ENCODE assay signal across 2 cellular contexts in the genomic region with DNA sequence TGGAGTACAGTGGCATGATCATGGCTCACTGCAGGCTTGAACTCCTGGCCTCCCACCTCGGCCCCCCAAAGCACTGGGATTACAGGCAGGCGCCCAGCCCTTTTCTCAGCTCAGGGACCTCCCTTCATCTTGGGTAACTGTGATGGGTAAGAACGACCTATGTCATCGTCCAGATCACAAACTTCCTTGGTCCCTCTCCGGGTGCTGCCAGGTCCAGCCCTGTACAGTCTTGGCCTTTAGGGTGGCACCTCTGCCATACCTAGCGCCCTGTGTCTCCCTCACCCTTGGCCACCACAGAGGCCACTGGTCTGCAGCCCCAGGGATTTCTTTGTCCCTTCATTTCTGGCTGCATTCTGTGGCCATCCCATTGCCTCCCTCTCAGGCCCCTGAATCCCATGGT.
TF ChIP-seq lines count a peak whose summit lies in the region.

No MANE protein-coding gene starts in this region.

TF ChIP-seq in GM23338, 12 proteins besides CTCF, POLR2A, EP300 and RAD21:
- TF ChIP-seq, protein P1, sequence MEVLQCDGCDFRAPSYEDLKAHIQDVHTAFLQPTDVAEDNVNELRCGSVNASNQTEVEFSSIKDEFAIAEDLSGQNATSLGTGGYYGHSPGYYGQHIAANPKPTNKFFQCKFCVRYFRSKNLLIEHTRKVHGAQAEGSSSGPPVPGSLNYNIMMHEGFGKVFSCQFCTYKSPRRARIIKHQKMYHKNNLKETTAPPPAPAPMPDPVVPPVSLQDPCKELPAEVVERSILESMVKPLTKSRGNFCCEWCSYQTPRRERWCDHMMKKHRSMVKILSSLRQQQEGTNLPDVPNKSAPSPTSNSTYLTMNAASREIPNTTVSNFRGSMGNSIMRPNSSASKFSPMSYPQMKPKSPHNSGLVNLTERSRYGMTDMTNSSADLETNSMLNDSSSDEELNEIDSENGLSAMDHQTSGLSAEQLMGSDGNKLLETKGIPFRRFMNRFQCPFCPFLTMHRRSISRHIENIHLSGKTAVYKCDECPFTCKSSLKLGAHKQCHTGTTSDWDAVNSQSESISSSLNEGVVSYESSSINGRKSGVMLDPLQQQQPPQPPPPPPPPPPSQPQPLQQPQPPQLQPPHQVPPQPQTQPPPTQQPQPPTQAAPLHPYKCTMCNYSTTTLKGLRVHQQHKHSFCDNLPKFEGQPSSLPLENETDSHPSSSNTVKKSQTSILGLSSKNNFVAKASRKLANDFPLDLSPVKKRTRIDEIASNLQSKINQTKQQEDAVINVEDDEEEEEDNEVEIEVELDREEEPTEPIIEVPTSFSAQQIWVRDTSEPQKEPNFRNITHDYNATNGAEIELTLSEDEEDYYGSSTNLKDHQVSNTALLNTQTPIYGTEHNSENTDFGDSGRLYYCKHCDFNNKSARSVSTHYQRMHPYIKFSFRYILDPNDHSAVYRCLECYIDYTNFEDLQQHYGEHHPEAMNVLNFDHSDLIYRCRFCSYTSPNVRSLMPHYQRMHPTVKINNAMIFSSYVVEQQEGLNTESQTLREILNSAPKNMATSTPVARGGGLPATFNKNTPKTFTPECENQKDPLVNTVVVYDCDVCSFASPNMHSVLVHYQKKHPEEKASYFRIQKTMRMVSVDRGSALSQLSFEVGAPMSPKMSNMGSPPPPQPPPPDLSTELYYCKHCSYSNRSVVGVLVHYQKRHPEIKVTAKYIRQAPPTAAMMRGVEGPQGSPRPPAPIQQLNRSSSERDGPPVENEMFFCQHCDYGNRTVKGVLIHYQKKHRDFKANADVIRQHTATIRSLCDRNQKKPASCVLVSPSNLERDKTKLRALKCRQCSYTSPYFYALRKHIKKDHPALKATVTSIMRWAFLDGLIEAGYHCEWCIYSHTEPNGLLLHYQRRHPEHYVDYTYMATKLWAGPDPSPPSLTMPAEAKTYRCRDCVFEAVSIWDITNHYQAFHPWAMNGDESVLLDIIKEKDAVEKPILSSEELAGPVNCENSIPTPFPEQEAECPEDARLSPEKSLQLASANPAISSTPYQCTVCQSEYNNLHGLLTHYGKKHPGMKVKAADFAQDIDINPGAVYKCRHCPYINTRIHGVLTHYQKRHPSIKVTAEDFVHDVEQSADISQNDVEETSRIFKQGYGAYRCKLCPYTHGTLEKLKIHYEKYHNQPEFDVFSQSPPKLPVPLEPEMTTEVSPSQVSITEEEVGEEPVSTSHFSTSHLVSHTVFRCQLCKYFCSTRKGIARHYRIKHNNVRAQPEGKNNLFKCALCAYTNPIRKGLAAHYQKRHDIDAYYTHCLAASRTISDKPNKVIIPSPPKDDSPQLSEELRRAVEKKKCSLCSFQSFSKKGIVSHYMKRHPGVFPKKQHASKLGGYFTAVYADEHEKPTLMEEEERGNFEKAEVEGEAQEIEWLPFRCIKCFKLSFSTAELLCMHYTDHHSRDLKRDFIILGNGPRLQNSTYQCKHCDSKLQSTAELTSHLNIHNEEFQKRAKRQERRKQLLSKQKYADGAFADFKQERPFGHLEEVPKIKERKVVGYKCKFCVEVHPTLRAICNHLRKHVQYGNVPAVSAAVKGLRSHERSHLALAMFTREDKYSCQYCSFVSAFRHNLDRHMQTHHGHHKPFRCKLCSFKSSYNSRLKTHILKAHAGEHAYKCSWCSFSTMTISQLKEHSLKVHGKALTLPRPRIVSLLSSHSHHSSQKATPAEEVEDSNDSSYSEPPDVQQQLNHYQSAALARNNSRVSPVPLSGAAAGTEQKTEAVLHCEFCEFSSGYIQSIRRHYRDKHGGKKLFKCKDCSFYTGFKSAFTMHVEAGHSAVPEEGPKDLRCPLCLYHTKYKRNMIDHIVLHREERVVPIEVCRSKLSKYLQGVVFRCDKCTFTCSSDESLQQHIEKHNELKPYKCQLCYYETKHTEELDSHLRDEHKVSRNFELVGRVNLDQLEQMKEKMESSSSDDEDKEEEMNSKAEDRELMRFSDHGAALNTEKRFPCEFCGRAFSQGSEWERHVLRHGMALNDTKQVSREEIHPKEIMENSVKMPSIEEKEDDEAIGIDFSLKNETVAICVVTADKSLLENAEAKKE (CRISPR knock-in tag; IDR thresholded peaks at IDR 0.05): no peak
- TF ChIP-seq POLR2AphosphoS5 (IDR thresholded peaks at IDR 0.05; ENCODE audit: low read depth) (no peak), ZNF114 (CRISPR knock-in tag; IDR thresholded peaks at IDR 0.05) (no peak), EZH2 (IDR thresholded peaks at IDR 0.05; ENCODE audit: low read depth, unreplicated experiment) (no peak), CREB1 (CRISPR knock-in tag; IDR thresholded peaks at IDR 0.05; ENCODE audit: low read depth) (no peak), STAT1 (IDR thresholded peaks at IDR 0.05; ENCODE audit: unreplicated experiment) (no peak), ZNF331 (CRISPR knock-in tag; IDR thresholded peaks at IDR 0.05; ENCODE audit: low read depth) (no peak), EZH2phosphoT487 (IDR thresholded peaks at IDR 0.05; ENCODE audit: unreplicated experiment) (no peak)
- TF ChIP-seq, protein P2, sequence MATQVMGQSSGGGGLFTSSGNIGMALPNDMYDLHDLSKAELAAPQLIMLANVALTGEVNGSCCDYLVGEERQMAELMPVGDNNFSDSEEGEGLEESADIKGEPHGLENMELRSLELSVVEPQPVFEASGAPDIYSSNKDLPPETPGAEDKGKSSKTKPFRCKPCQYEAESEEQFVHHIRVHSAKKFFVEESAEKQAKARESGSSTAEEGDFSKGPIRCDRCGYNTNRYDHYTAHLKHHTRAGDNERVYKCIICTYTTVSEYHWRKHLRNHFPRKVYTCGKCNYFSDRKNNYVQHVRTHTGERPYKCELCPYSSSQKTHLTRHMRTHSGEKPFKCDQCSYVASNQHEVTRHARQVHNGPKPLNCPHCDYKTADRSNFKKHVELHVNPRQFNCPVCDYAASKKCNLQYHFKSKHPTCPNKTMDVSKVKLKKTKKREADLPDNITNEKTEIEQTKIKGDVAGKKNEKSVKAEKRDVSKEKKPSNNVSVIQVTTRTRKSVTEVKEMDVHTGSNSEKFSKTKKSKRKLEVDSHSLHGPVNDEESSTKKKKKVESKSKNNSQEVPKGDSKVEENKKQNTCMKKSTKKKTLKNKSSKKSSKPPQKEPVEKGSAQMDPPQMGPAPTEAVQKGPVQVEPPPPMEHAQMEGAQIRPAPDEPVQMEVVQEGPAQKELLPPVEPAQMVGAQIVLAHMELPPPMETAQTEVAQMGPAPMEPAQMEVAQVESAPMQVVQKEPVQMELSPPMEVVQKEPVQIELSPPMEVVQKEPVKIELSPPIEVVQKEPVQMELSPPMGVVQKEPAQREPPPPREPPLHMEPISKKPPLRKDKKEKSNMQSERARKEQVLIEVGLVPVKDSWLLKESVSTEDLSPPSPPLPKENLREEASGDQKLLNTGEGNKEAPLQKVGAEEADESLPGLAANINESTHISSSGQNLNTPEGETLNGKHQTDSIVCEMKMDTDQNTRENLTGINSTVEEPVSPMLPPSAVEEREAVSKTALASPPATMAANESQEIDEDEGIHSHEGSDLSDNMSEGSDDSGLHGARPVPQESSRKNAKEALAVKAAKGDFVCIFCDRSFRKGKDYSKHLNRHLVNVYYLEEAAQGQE (IDR thresholded peaks at IDR 0.05; ENCODE audit: unreplicated experiment): no peak
- TF ChIP-seq, protein P3, sequence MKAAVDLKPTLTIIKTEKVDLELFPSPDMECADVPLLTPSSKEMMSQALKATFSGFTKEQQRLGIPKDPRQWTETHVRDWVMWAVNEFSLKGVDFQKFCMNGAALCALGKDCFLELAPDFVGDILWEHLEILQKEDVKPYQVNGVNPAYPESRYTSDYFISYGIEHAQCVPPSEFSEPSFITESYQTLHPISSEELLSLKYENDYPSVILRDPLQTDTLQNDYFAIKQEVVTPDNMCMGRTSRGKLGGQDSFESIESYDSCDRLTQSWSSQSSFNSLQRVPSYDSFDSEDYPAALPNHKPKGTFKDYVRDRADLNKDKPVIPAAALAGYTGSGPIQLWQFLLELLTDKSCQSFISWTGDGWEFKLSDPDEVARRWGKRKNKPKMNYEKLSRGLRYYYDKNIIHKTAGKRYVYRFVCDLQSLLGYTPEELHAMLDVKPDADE (IDR thresholded peaks at IDR 0.05): no peak

TF ChIP-seq in IMR-90, 13 proteins besides CTCF, POLR2A, EP300 and RAD21:
- TF ChIP-seq RFX5 (IDR thresholded peaks at IDR 0.05; ENCODE audit: low read depth, low read length): no peak
- no peak for TF ChIP-seq FOS (IDR thresholded peaks at IDR 0.05; ENCODE audit: low read depth, low read length)
- no peak for TF ChIP-seq SMC3 (IDR thresholded peaks at IDR 0.05; ENCODE audit: low read depth, low read length)
- no peak for TF ChIP-seq CHD1 (IDR thresholded peaks at IDR 0.05; ENCODE audit: low read depth, low read length)
- TF ChIP-seq CEBPB (IDR thresholded peaks at IDR 0.05; ENCODE audit: low read depth, low read length): no peak
- no peak for TF ChIP-seq MAZ (IDR thresholded peaks at IDR 0.05; ENCODE audit: borderline replicate concordance, low read depth, low read length)
- TF ChIP-seq NFE2L2 (IDR thresholded peaks at IDR 0.05; ENCODE audit: low read depth, low read length): no peak
- no peak for TF ChIP-seq MXI1 (IDR thresholded peaks at IDR 0.05; ENCODE audit: borderline replicate concordance, low read depth, low read length)
- no peak for TF ChIP-seq MAFK (IDR thresholded peaks at IDR 0.05; ENCODE audit: low read depth, low read length)
- no peak for TF ChIP-seq BHLHE40 (IDR thresholded peaks at IDR 0.05; ENCODE audit: low read depth, low read length)
- TF ChIP-seq RCOR1 (IDR thresholded peaks at IDR 0.05; ENCODE audit: insufficient replicate concordance, low read length): no peak
- TF ChIP-seq, protein P4, sequence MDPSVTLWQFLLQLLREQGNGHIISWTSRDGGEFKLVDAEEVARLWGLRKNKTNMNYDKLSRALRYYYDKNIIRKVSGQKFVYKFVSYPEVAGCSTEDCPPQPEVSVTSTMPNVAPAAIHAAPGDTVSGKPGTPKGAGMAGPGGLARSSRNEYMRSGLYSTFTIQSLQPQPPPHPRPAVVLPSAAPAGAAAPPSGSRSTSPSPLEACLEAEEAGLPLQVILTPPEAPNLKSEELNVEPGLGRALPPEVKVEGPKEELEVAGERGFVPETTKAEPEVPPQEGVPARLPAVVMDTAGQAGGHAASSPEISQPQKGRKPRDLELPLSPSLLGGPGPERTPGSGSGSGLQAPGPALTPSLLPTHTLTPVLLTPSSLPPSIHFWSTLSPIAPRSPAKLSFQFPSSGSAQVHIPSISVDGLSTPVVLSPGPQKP (IDR thresholded peaks at IDR 0.05; ENCODE audit: borderline replicate concordance, low read depth, low read length): no peak
- TF ChIP-seq, protein P5, sequence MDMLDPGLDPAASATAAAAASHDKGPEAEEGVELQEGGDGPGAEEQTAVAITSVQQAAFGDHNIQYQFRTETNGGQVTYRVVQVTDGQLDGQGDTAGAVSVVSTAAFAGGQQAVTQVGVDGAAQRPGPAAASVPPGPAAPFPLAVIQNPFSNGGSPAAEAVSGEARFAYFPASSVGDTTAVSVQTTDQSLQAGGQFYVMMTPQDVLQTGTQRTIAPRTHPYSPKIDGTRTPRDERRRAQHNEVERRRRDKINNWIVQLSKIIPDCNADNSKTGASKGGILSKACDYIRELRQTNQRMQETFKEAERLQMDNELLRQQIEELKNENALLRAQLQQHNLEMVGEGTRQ (IDR thresholded peaks at IDR 0.05; ENCODE audit: low read depth, low read length): no peak
TF ChIP-seq in IMR-90: peak in this region for 0.
